ENCODE assay signal across 20 cellular contexts in the genomic region with DNA sequence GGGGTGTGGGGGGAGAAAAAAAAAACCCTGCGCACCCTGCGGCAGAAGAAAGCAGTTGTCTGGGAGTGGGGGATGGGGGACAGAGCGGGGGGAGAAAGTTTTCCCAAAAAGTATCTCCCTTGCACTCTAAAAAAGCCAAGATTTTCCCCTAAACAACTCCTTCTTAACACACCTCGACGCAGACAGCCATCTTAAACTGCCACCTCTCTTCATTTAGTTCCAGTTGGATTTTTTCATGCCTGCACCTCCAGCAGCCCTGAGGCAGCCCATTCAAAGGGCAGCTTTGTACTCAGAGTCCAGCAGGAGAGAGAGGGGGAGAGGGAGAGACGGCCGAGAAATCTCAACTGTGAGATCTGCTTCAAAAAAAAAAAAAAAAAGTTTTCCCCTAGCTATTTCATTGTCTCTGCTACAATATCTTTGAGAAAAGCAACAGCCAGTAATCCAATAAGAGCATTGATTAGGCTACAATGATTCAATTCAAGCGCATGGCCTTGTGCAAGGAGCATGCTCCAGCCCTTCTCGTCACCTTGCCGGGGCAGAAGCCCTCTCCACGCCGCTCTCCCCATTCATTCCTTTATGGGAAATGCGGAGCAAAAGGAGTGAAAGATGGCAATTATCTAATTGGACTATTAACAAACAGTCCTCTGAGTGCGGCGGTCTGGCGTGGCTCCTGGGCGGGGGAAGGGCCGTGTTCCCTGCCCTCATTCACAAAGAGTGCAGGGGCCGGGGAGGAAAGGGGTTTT. TPM values are rescaled to one million over a fixed set of nuclear protein-coding genes. Genes with fewer than 3 reads are reported as not detected.
DNase-seq lines count a peak whose midpoint lies in the region; ATAC-seq and TF ChIP-seq lines count a peak whose summit lies in the region.
"Had no signal": no experiment of that assay in that cellular context is flagged by ENCODE, and none has a peak within 500 bp of the region (broad histone marks: within the 10 kb centered on the region; RNA-seq: fewer than 3 reads in every experiment).

No MANE protein-coding gene starts in this region.

- 0 to 3% methylated on average over 3 to 6 of the region's 19 CpGs for WGBS in mesodermal cell (ENCODE audit: insufficient coverage in 2 of 2), 2 experiments

- peaks cover 96% of the 10 kb centered on the region for H3K27me3 Mint-ChIP-seq in WTC11 (ENCODE audit: low read depth)
- peaks cover 39 to 85% (median 55%) of the 10 kb centered on the region in 5 donors for H3K27me3 Mint-ChIP-seq in naive thymus-derived CD8-positive, alpha-beta T cell
- peaks cover 7 to 33% (median 17%) of the 10 kb centered on the region in 3 donors for H3K27me3 Mint-ChIP-seq in immature natural killer cell (ENCODE audit: low read depth in 3 of 3)

- peaks cover 2% of the 10 kb centered on the region; the same call in 1 of the 2 replicates for H3K9me3 ChIP-seq in HUES6 (ENCODE audit: control insufficient read depth, insufficient read depth, low read depth, low read length)
- H3K9me3 ChIP-seq in mesodermal cell (ENCODE audit: control insufficient read depth, low read length) = no peaks in the 10 kb centered on the region
- H3K9me3 ChIP-seq: adrenal gland, colonic mucosa, esophagus muscularis mucosa, lower lobe of right lung had no signal

- H3K4me3 ChIP-seq in HUES6 (ENCODE audit: low read depth, low read length) (peak overlapping the region; percentile 55), mesodermal cell (ENCODE audit: extremely low read depth, insufficient read depth, low read length, poor library complexity, severe bottlenecking) (peak overlapping the region; percentile 2)
- H3K4me3 ChIP-seq: adrenal gland, colonic mucosa, lower lobe of right lung had no signal

- H3K9me3 Mint-ChIP-seq in WTC11 (no peaks in the 10 kb centered on the region), immature natural killer cell (peaks cover 0 to 6% (median under 1%) of the 10 kb centered on the region in 6 donors)
- H3K9me3 Mint-ChIP-seq in naive thymus-derived CD8-positive, alpha-beta T cell = peaks cover 0 to 11% (median 0%) of the 10 kb centered on the region in 9 donors
- H3K9me3 Mint-ChIP-seq: CD4-positive, alpha-beta T cell had no signal

- no peak overlapping the region for H3K27ac ChIP-seq in HUES6 (ENCODE audit: low read depth, low read length)
- no peak overlapping the region for H3K27ac ChIP-seq in mesodermal cell (ENCODE audit: low read depth, low read length, severe bottlenecking)
- H3K27ac ChIP-seq: 22Rv1, adrenal gland, colonic mucosa, esophagus muscularis mucosa, lower lobe of right lung, skin epidermis had no signal

- H3K36me3 ChIP-seq in HUES6 (ENCODE audit: control insufficient read depth, insufficient read depth, low read length) = no peaks in the 10 kb centered on the region
- H3K36me3 ChIP-seq in mesodermal cell (ENCODE audit: control insufficient read depth, insufficient read depth, low read length) = no peaks in the 10 kb centered on the region
- H3K36me3 ChIP-seq: adrenal gland, colonic mucosa, esophagus muscularis mucosa, lower lobe of right lung had no signal

- ATAC-seq in WTC11 = no peak
- no peak for ATAC-seq in naive thymus-derived CD8-positive, alpha-beta T cell
- ATAC-seq: lower lobe of right lung had no signal

- intact Hi-C loops in cardiac septum (cut with DNase I) = no loop called here

- CTCF ChIA-PET in WTC11 (lab: Charles Lee) = interaction anchor here (0.6 to 3.1 kb wide), 9 partner anchors 9 to 342 kb away, joined by 3 to 21 read pairs (median 5); no protein-coding TSS in a partner anchor

- no peak for TF ChIP-seq CTCF in WTC11 (IDR thresholded peaks at IDR 0.05)

- H3K9ac ChIP-seq in HUES6 (ENCODE audit: low read length) = peak overlapping the region; percentile 2

- H3K4me1 Mint-ChIP-seq in WTC11 (peaks cover 37% of the 10 kb centered on the region), immature natural killer cell (peaks cover 0 to 2% of the 10 kb centered on the region in 2 donors)
- peaks cover 0 to 27% (median 13%) of the 10 kb centered on the region in 4 donors for H3K4me1 Mint-ChIP-seq in naive thymus-derived CD8-positive, alpha-beta T cell

- H3K4me1 ChIP-seq in HUES6 (ENCODE audit: control insufficient read depth, insufficient read depth, low read length) (peaks cover 29% of the 10 kb centered on the region), mesodermal cell (ENCODE audit: control insufficient read depth, insufficient read depth, low read length, poor library complexity, severe bottlenecking) (peaks cover 16% of the 10 kb centered on the region)

- peaks cover 98% of the 10 kb centered on the region for H3K27me3 ChIP-seq in HUES6 (ENCODE audit: control insufficient read depth, insufficient read depth, low read length)

- H3K36me3 Mint-ChIP-seq in WTC11 (no peaks in the 10 kb centered on the region; the same call in 1 of the 2 replicates), immature natural killer cell (no peaks in the 10 kb centered on the region)
- H3K36me3 Mint-ChIP-seq in naive thymus-derived CD8-positive, alpha-beta T cell = peaks cover 0 to 12% (median 0%) of the 10 kb centered on the region in 3 donors

- H3K4me3 Mint-ChIP-seq in WTC11 = peak overlapping the region; percentile 63
- peak overlapping the region in 3 of 10 donors; percentile 24 to 36 (median 36) for H3K4me3 Mint-ChIP-seq in naive thymus-derived CD8-positive, alpha-beta T cell
- H3K4me3 Mint-ChIP-seq in immature natural killer cell = peak overlapping the region in 1 of 5 donors; percentile 59
- H3K4me3 Mint-ChIP-seq: CD4-positive, alpha-beta T cell had no signal

- POLR2A ChIA-PET in WTC11 (lab: Charles Lee) = interaction anchor here (0.6 to 1.9 kb wide), 3 partner anchors 14 to 513 kb away, joined by 3 to 4 read pairs (median 4); no protein-coding TSS in a partner anchor
- POLR2A ChIA-PET in naive thymus-derived CD8-positive, alpha-beta T cell (lab: Charles Lee) = no interaction called here

- H3K27ac Mint-ChIP-seq in WTC11 (no peak overlapping the region), immature natural killer cell (no peak overlapping the region)
- no peak overlapping the region for H3K27ac Mint-ChIP-seq in naive thymus-derived CD8-positive, alpha-beta T cell
- H3K27ac Mint-ChIP-seq: CD4-positive, alpha-beta T cell had no signal

- DNase-seq in DMS 273 (lab: John Stamatoyannopoulos, UW; ENCODE audit: unreplicated experiment) = peak; percentile 8
- no peak for DNase-seq in DMS 273 treated with DMSO at 0.1 percent for 48 hours (lab: John Stamatoyannopoulos, UW)
- DNase-seq in WTC11 (ENCODE audit: low spot score) = peak; percentile 23
- DNase-seq in naive thymus-derived CD8-positive, alpha-beta T cell = no peak
- no peak for DNase-seq in immature natural killer cell
- no peak for DNase-seq in cardiac septum (ENCODE audit: low spot score)
- DNase-seq: activated T-cell treated with anti-CD3 and anti-CD28 coated beads for 4 hours; adrenal gland; CD4-positive, alpha-beta T cell; colonic mucosa; Kasumi-1; lower lobe of right lung; NCI-H2029 treated with DMSO at 0.1 percent for 48 hours had no signal

TF ChIP-seq in WTC11, 78 proteins besides CTCF, POLR2A, EP300 and RAD21 (continues in another document):
- TF ChIP-seq, protein P1, sequence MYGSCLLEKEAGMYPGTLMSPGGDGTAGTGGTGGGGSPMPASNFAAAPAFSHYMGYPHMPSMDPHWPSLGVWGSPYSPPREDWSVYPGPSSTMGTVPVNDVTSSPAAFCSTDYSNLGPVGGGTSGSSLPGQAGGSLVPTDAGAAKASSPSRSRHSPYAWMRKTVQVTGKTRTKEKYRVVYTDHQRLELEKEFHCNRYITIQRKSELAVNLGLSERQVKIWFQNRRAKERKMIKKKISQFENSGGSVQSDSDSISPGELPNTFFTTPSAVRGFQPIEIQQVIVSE (CRISPR knock-in tag; IDR thresholded peaks at IDR 0.05; ENCODE audit: borderline replicate concordance) = no peak
- TF ChIP-seq JAZF1 (CRISPR knock-in tag; IDR thresholded peaks at IDR 0.05) = no peak
- TF ChIP-seq ZNF263 (CRISPR knock-in tag; IDR thresholded peaks at IDR 0.05; ENCODE audit: low read depth) = no peak
- TF ChIP-seq, protein P2, sequence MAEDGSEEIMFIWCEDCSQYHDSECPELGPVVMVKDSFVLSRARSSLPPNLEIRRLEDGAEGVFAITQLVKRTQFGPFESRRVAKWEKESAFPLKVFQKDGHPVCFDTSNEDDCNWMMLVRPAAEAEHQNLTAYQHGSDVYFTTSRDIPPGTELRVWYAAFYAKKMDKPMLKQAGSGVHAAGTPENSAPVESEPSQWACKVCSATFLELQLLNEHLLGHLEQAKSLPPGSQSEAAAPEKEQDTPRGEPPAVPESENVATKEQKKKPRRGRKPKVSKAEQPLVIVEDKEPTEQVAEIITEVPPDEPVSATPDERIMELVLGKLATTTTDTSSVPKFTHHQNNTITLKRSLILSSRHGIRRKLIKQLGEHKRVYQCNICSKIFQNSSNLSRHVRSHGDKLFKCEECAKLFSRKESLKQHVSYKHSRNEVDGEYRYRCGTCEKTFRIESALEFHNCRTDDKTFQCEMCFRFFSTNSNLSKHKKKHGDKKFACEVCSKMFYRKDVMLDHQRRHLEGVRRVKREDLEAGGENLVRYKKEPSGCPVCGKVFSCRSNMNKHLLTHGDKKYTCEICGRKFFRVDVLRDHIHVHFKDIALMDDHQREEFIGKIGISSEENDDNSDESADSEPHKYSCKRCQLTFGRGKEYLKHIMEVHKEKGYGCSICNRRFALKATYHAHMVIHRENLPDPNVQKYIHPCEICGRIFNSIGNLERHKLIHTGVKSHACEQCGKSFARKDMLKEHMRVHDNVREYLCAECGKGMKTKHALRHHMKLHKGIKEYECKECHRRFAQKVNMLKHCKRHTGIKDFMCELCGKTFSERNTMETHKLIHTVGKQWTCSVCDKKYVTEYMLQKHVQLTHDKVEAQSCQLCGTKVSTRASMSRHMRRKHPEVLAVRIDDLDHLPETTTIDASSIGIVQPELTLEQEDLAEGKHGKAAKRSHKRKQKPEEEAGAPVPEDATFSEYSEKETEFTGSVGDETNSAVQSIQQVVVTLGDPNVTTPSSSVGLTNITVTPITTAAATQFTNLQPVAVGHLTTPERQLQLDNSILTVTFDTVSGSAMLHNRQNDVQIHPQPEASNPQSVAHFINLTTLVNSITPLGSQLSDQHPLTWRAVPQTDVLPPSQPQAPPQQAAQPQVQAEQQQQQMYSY (CRISPR knock-in tag; IDR thresholded peaks at IDR 0.05) = no peak
- TF ChIP-seq SOX15 (CRISPR knock-in tag; IDR thresholded peaks at IDR 0.05) = no peak
- TF ChIP-seq GRHL2 (CRISPR knock-in tag; IDR thresholded peaks at IDR 0.05; ENCODE audit: insufficient replicate concordance, severe bottlenecking) = no peak
- no peak for TF ChIP-seq NFYB (CRISPR knock-in tag; conservative IDR thresholded peaks at IDR 0.05; ENCODE audit: low read depth)

RNA-seq across cellular contexts. Expression of a gene that starts 0.9 kb away (rescaled TPM):
- total RNA-seq in WTC11 (2021) = 0.04 TPM in 1 of 3 replicates, not detected in the others
- 1.1 TPM for polyA plus RNA-seq in mesodermal cell (2013, experiment 1 of 2)
- 1.7 TPM for polyA plus RNA-seq in mesodermal cell (2013, experiment 2 of 2)
- not detected for total RNA-seq in naive thymus-derived CD8-positive, alpha-beta T cell
- not detected for polyA plus RNA-seq in naive thymus-derived CD8-positive, alpha-beta T cell
- polyA plus RNA-seq in immature natural killer cell = not detected
- not detected for total RNA-seq in cardiac septum
- total RNA-seq: adrenal gland; CD4-positive, alpha-beta T cell; colonic mucosa; esophagus muscularis mucosa; lower lobe of right lung; subcutaneous adipose tissue had no signal
- polyA plus RNA-seq: adrenal gland had no signal

RNA-seq across cellular contexts. Expression of a gene that starts 58.3 kb away (rescaled TPM):
- not detected in 3 replicates for total RNA-seq in WTC11 (2021)
- polyA plus RNA-seq in mesodermal cell (2013, experiment 1 of 2) = not detected
- not detected for polyA plus RNA-seq in mesodermal cell (2013, experiment 2 of 2)
- not detected for total RNA-seq in naive thymus-derived CD8-positive, alpha-beta T cell
- polyA plus RNA-seq in naive thymus-derived CD8-positive, alpha-beta T cell = not detected
- polyA plus RNA-seq in immature natural killer cell = not detected
- total RNA-seq in cardiac septum = not detected
- total RNA-seq: adrenal gland; CD4-positive, alpha-beta T cell; colonic mucosa; esophagus muscularis mucosa; lower lobe of right lung; subcutaneous adipose tissue had no signal
- polyA plus RNA-seq: adrenal gland, neural cell had no signal

Comparison
In these comparisons a context has a peak if more than half of its experiments do, and no peak if none do; other contexts are left out.
1. DNase-seq: peak in DMS 273 (single experiment) and WTC11 (single experiment); none in DMS 273 treated with DMSO at 0.1 percent for 48 hours (single experiment), naive thymus-derived CD8-positive, alpha-beta T cell (0 of 10), immature natural killer cell (0 of 3) and cardiac septum (single experiment).